In the genomic region with DNA sequence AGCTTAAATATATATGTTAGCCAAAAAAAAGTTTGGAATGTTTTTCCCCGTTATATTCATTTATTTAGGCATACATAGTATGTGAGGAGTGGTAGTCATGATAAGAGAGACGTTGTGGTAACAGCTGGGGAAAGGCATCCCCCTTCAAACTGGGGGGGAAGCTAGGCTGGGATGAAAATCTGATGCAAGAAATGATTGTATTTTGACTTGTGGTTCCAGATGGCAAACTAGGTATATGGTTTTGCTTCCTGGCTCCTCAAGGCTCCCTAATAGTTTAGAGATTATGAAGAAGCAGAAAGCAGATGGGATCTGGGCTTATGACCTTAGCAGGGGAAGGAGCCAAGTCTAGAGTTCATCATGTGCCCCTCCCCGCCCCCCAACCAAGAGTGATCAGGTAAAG, we compare ENCODE assay signal across 29 cellular contexts. TPM values are rescaled to one million over a fixed set of nuclear protein-coding genes. Genes with fewer than 3 reads are reported as not detected.
DNase-seq lines count a peak whose midpoint lies in the region; ATAC-seq and TF ChIP-seq lines count a peak whose summit lies in the region.
"Had no signal": no experiment of that assay in that cellular context is flagged by ENCODE, and none has a peak within 500 bp of the region (broad histone marks: within the 10 kb centered on the region; RNA-seq: fewer than 3 reads in every experiment).

No MANE protein-coding gene starts in this region.

- peak overlapping the region in 1 of 2 experiments; percentile 19; a peak in 1 of 4 replicates for H4K8ac ChIP-seq in IMR-90 (ENCODE audit: low read depth in 2 of 2, low read length in 2 of 2)

- no peak overlapping the region for H3K18ac ChIP-seq in IMR-90 (ENCODE audit: low read depth, low read length)

- no peak overlapping the region for H2AFZ ChIP-seq in IMR-90 (replicated peaks; ENCODE audit: low read length, poor library complexity)

- in situ Hi-C loops in IMR-90 (cut with MboI; ENCODE audit: low sequenced_read_pairs): loop anchor here (25.0 kb wide), 2 partner anchors 645 to 745 kb away; no protein-coding TSS in a partner anchor

- dilution Hi-C loops in IMR-90 (cut with HindIII; ENCODE audit: low sequenced_read_pairs, unreplicated experiment): no loop called here

- no peaks in the 10 kb centered on the region for H3K27me3 Mint-ChIP-seq in activated naive CD4-positive, alpha-beta T cell treated with anti-CD3 and anti-CD28 coated beads, Interleukin-2, amount 50 U/mL, for 24 hours
- H3K27me3 Mint-ChIP-seq in activated naive CD8-positive, alpha-beta T cell: no peaks in the 10 kb centered on the region
- H3K27me3 Mint-ChIP-seq: natural killer cell treated with Interleukin-12 subunit alpha and Interleukin-12 subunit beta and Interleukin-15 and Interleukin-18, amount 100 ng/mL, for 72 hours had no signal

- BruUV-seq in IMR-90 (replicated peaks; lab: Mats Ljungman, UMichigan): no TSS peak

- ATAC-seq in activated naive CD4-positive, alpha-beta T cell treated with anti-CD3 and anti-CD28 coated beads, Interleukin-2, amount 50 U/mL, for 72 hours: no peak
- no peak for ATAC-seq in IMR-90 (ENCODE audit: low read depth)
- no peak for ATAC-seq in stimulated activated effector memory CD8-positive, alpha-beta T cell treated with anti-CD3 and anti-CD28 coated beads, Interleukin-12 subunit alpha, Interleukin-12 subunit beta, amount 100 ng/mL, for 72 hours
- ATAC-seq: gastrocnemius medialis; natural killer cell treated with Interleukin-12 subunit alpha and Interleukin-12 subunit beta and Interleukin-15 and Interleukin-18, amount 100 ng/mL, for 72 hours had no signal

- TF ChIP-seq RAD21 in IMR-90 (IDR thresholded peaks at IDR 0.05; ENCODE audit: low read length): no peak

- no peak overlapping the region for H3K4me3 Mint-ChIP-seq in activated naive CD4-positive, alpha-beta T cell treated with anti-CD3 and anti-CD28 coated beads, Interleukin-2, amount 50 U/mL, for 24 hours
- H3K4me3 Mint-ChIP-seq in activated naive CD8-positive, alpha-beta T cell: no peak overlapping the region
- no peak overlapping the region for H3K4me3 Mint-ChIP-seq in stimulated activated effector memory CD8-positive, alpha-beta T cell treated with anti-CD3 and anti-CD28 coated beads, Interleukin-12 subunit alpha, Interleukin-12 subunit beta, amount 100 ng/mL, for 72 hours
- H3K4me3 Mint-ChIP-seq: activated CD4-positive, alpha-beta T cell treated with anti-CD3 and anti-CD28 coated beads, Interleukin-2, amount 10 ng/mL, durations not matched to agents 24 days and 14 days; endodermal cell; mesothelial cell of epicardium; natural killer cell treated with Interleukin-12 subunit alpha and Interleukin-12 subunit beta and Interleukin-15 and Interleukin-18, amount 100 ng/mL, for 72 hours; T-helper 1 cell treated with Interleukin-12 subunit alpha and Interleukin-12 subunit beta and Interleukin-4 antibody, amounts not matched to agents 30 μg/mL and 1 μg/mL, for 36 hours had no signal

- H3K27me3 ChIP-seq in IMR-90 (ENCODE audit: control insufficient read depth, insufficient read depth, low read length): no peaks in the 10 kb centered on the region
- H3K27me3 ChIP-seq: gastrocnemius medialis, MG63 had no signal

- no peaks in the 10 kb centered on the region for H3K36me3 ChIP-seq in IMR-90 (ENCODE audit: control insufficient read depth, insufficient read depth, low read length)
- H3K36me3 ChIP-seq: cardiac muscle cell, gastrocnemius medialis, left ventricle myocardium inferior, MG63 had no signal

- no peak for TF ChIP-seq POLR2A in IMR-90 (IDR thresholded peaks at IDR 0.05; ENCODE audit: low read depth, low read length)

- H4K20me1 ChIP-seq in IMR-90 (ENCODE audit: insufficient read depth, low read length): no peaks in the 10 kb centered on the region

- DNase-seq in activated naive CD4-positive, alpha-beta T cell treated with anti-CD3 and anti-CD28 coated beads, Interleukin-2, amount 50 U/mL, for 72 hours (ENCODE audit: low spot score in 2 of 2): no peak
- DNase-seq in IMR-90 (peak; percentile 47), KG1 (lab: John Stamatoyannopoulos, UW) (no peak)
- no peak for DNase-seq in stimulated activated effector memory CD8-positive, alpha-beta T cell treated with anti-CD3 and anti-CD28 coated beads, Interleukin-12 subunit alpha, Interleukin-12 subunit beta, amount 100 ng/mL, for 72 hours (ENCODE audit: low spot score in 2 of 2)
- DNase-seq in activated CD4-positive, alpha-beta T cell treated with anti-CD3 and anti-CD28 coated beads, Interleukin-2, amount 50 U/mL, for 1 hour: no peak
- no peak for DNase-seq in activated CD4-positive, alpha-beta T cell treated with anti-CD3 and anti-CD28 coated beads for 1 hour
- DNase-seq: ACHN; activated CD4-positive, alpha-beta T cell treated with anti-CD3 and anti-CD28 coated beads, Interleukin-2, amount 10 ng/mL, durations not matched to agents 24 days and 14 days; activated CD8-positive, alpha-beta memory T cell treated with anti-CD3 and anti-CD28 coated beads, Interleukin-2, amount 50 U/mL, for 4 hours; activated gamma-delta T cell; C1 segment of cervical spinal cord; cortex of kidney; endodermal cell; gastrocnemius medialis; GF-D8; hypothalamus; left ventricle myocardium inferior; MG63; NCI-H1417 treated with DMSO at 0.1 percent for 48 hours; NCI-H526; stimulated activated CD4-positive, alpha-beta T cell treated with anti-CD3 and anti-CD28 coated beads, Interleukin-12 subunit alpha, Interleukin-12 subunit beta, amount 100 ng/mL, for 4 hours; stimulated activated CD4-positive, alpha-beta T cell treated with anti-CD3 and anti-CD28 coated beads, Interleukin-4, amount 100 ng/mL, for 24 hours; stimulated activated naive CD4-positive, alpha-beta T cell had no signal

- no peak overlapping the region for H3K14ac ChIP-seq in IMR-90 (replicated peaks; ENCODE audit: low read depth, low read length)

- peaks cover 8% of the 10 kb centered on the region for H3K9me1 ChIP-seq in IMR-90 (ENCODE audit: insufficient read depth, low read length)

- H4K5ac ChIP-seq in IMR-90 (ENCODE audit: low read depth, low read length): no peak overlapping the region

- H2AK9ac ChIP-seq in IMR-90 (replicated peaks; ENCODE audit: low read depth, low read length, poor library complexity): peak overlapping the region; percentile 8

- no peaks in the 10 kb centered on the region for H3K36me3 Mint-ChIP-seq in activated naive CD4-positive, alpha-beta T cell treated with anti-CD3 and anti-CD28 coated beads, Interleukin-2, amount 50 U/mL, for 24 hours
- no peaks in the 10 kb centered on the region for H3K36me3 Mint-ChIP-seq in activated naive CD4-positive, alpha-beta T cell treated with anti-CD3 and anti-CD28 coated beads, Interleukin-2, amount 50 U/mL, for 72 hours
- peaks cover 5% of the 10 kb centered on the region for H3K36me3 Mint-ChIP-seq in activated naive CD8-positive, alpha-beta T cell
- H3K36me3 Mint-ChIP-seq in stimulated activated effector memory CD8-positive, alpha-beta T cell treated with anti-CD3 and anti-CD28 coated beads, Interleukin-12 subunit alpha, Interleukin-12 subunit beta, amount 100 ng/mL, for 72 hours: no peaks in the 10 kb centered on the region
- H3K36me3 Mint-ChIP-seq: mesothelial cell of epicardium; natural killer cell treated with Interleukin-12 subunit alpha and Interleukin-12 subunit beta and Interleukin-15 and Interleukin-18, amount 100 ng/mL, for 72 hours had no signal

- POLR2A ChIA-PET in IMR-90 (lab: Charles Lee; ENCODE audit: unreplicated experiment): no interaction called here

- H3K56ac ChIP-seq in IMR-90 (ENCODE audit: extremely low read depth, insufficient read depth, low read length): no peak overlapping the region

- H3K79me1 ChIP-seq in IMR-90 (ENCODE audit: low read depth in 1 of 2, low read length in 2 of 2): peaks cover 29 to 39% of the 10 kb centered on the region in 2 experiments; a peak in 3 of 4 replicates

- peaks cover 92% of the 10 kb centered on the region for H3K4me1 Mint-ChIP-seq in activated naive CD4-positive, alpha-beta T cell treated with anti-CD3 and anti-CD28 coated beads, Interleukin-2, amount 50 U/mL, for 24 hours
- H3K4me1 Mint-ChIP-seq in activated naive CD8-positive, alpha-beta T cell (ENCODE audit: low read depth): peaks cover 91% of the 10 kb centered on the region
- H3K4me1 Mint-ChIP-seq in stimulated activated effector memory CD8-positive, alpha-beta T cell treated with anti-CD3 and anti-CD28 coated beads, Interleukin-12 subunit alpha, Interleukin-12 subunit beta, amount 100 ng/mL, for 72 hours: peaks cover 65% of the 10 kb centered on the region

- no peak for TF ChIP-seq CTCF in IMR-90 (conservative IDR thresholded peaks at IDR 0.05; ENCODE audit: low read depth, low read length)

- no peaks in the 10 kb centered on the region for H3K9me3 ChIP-seq in IMR-90 (ENCODE audit: control insufficient read depth, insufficient read depth, low read length)
- H3K9me3 ChIP-seq: gastrocnemius medialis, left ventricle myocardium inferior, MG63 had no signal

- WGBS in IMR-90 (ENCODE audit: extremely low coverage in 2 of 2, insufficient read length in 1 of 2), 2 experiments: no CpG with 5 or more reads among the region's 3 CpGs

- H3K4me2 ChIP-seq in IMR-90 (ENCODE audit: low read depth, low read length): no peak overlapping the region

- no peaks in the 10 kb centered on the region for H3K9me3 Mint-ChIP-seq in activated naive CD4-positive, alpha-beta T cell treated with anti-CD3 and anti-CD28 coated beads, Interleukin-2, amount 50 U/mL, for 24 hours
- no peaks in the 10 kb centered on the region for H3K9me3 Mint-ChIP-seq in activated naive CD4-positive, alpha-beta T cell treated with anti-CD3 and anti-CD28 coated beads, Interleukin-2, amount 50 U/mL, for 72 hours
- H3K9me3 Mint-ChIP-seq in activated naive CD8-positive, alpha-beta T cell (ENCODE audit: low read depth): no peaks in the 10 kb centered on the region
- no peaks in the 10 kb centered on the region for H3K9me3 Mint-ChIP-seq in stimulated activated effector memory CD8-positive, alpha-beta T cell treated with anti-CD3 and anti-CD28 coated beads, Interleukin-12 subunit alpha, Interleukin-12 subunit beta, amount 100 ng/mL, for 72 hours
- H3K9me3 Mint-ChIP-seq: activated CD4-positive, alpha-beta T cell treated with anti-CD3 and anti-CD28 coated beads, Interleukin-2, amount 10 ng/mL, durations not matched to agents 24 days and 14 days; endodermal cell; mesothelial cell of epicardium; natural killer cell treated with Interleukin-12 subunit alpha and Interleukin-12 subunit beta and Interleukin-15 and Interleukin-18, amount 100 ng/mL, for 72 hours; T-helper 1 cell treated with Interleukin-12 subunit alpha and Interleukin-12 subunit beta and Interleukin-4 antibody, amounts not matched to agents 30 μg/mL and 1 μg/mL, for 36 hours had no signal

- H3K9ac ChIP-seq in IMR-90 (ENCODE audit: low read depth, low read length): no peak overlapping the region

- H2BK15ac ChIP-seq in IMR-90 (ENCODE audit: low read depth, low read length): no peak overlapping the region

- H3K27ac Mint-ChIP-seq in activated naive CD4-positive, alpha-beta T cell treated with anti-CD3 and anti-CD28 coated beads, Interleukin-2, amount 50 U/mL, for 24 hours: peak overlapping the region; percentile 87
- H3K27ac Mint-ChIP-seq in activated naive CD4-positive, alpha-beta T cell treated with anti-CD3 and anti-CD28 coated beads, Interleukin-2, amount 50 U/mL, for 72 hours: no peak overlapping the region
- peak overlapping the region; percentile 35 for H3K27ac Mint-ChIP-seq in activated naive CD8-positive, alpha-beta T cell
- H3K27ac Mint-ChIP-seq in stimulated activated effector memory CD8-positive, alpha-beta T cell treated with anti-CD3 and anti-CD28 coated beads, Interleukin-12 subunit alpha, Interleukin-12 subunit beta, amount 100 ng/mL, for 72 hours: peak overlapping the region; percentile 72
- H3K27ac Mint-ChIP-seq: activated CD4-positive, alpha-beta T cell treated with anti-CD3 and anti-CD28 coated beads, Interleukin-2, amount 10 ng/mL, durations not matched to agents 24 days and 14 days; endodermal cell; mesothelial cell of epicardium; T-helper 1 cell treated with Interleukin-12 subunit alpha and Interleukin-12 subunit beta and Interleukin-4 antibody, amounts not matched to agents 30 μg/mL and 1 μg/mL, for 36 hours had no signal

- no peak overlapping the region for H2BK5ac ChIP-seq in IMR-90 (ENCODE audit: low read depth, low read length, poor library complexity, severe bottlenecking)

- no peak overlapping the region for H2BK120ac ChIP-seq in IMR-90 (ENCODE audit: low read depth, low read length)

- H3K4me3 ChIP-seq in IMR-90 (ENCODE audit: insufficient read depth, low read depth, low read length): no peak overlapping the region
- H3K4me3 ChIP-seq: cardiac muscle cell, gastrocnemius medialis, left ventricle myocardium inferior, MG63 had no signal

- intact Hi-C loops in IMR-90 (cut with micrococcal nuclease): no loop called here

- peaks cover 6% of the 10 kb centered on the region for H3K4me1 ChIP-seq in IMR-90 (ENCODE audit: control insufficient read depth, insufficient read depth, low read length)

- no peak overlapping the region for H2BK20ac ChIP-seq in IMR-90 (ENCODE audit: low read depth, low read length)

- H3K4ac ChIP-seq in IMR-90 (ENCODE audit: low read depth, low read length): no peak overlapping the region; the same call in none of the 2 replicates

- H3K23ac ChIP-seq in IMR-90 (ENCODE audit: low read depth, low read length): no peak overlapping the region

- H3K27ac ChIP-seq in IMR-90 (ENCODE audit: insufficient read depth, low read length): no peak overlapping the region
- H3K27ac ChIP-seq: cardiac muscle cell, left ventricle myocardium inferior had no signal

- H4K91ac ChIP-seq in IMR-90 (ENCODE audit: insufficient read depth, low read depth, low read length): no peak overlapping the region

- H2AK5ac ChIP-seq in IMR-90 (ENCODE audit: low read depth, low read length): peak overlapping the region; percentile 56; the same call in 1 of the 2 replicates

- CTCF ChIA-PET in IMR-90 (lab: Yijun Ruan, JAX): interaction anchor here (1.2 kb wide), 1 partner anchor 285 kb away, joined by 3 read pairs; no protein-coding TSS in a partner anchor

RNA-seq across cellular contexts. Expression of gene ITGA6, which starts 30.2 kb away (rescaled TPM):
- 1 to 10 TPM; 3.4 to 5.0 TPM for total RNA-seq in activated naive CD4-positive, alpha-beta T cell treated with anti-CD3 and anti-CD28 coated beads, Interleukin-2, amount 50 U/mL, for 72 hours
- 43.9 and 88.3 TPM in 2 replicates for total RNA-seq in IMR-90 (2012; rRNA removed)
- polyA plus RNA-seq in IMR-90 (2012; rRNA removed): 10.7 and 12.5 TPM in 2 replicates
- 2.7 and 5.4 TPM in 2 replicates for polyA plus RNA-seq in IMR-90 (2012; cell fraction: cytosol; rRNA removed)
- polyA plus RNA-seq in IMR-90 (2012; cell fraction: nucleus; rRNA removed; ENCODE audit: low replicate concordance): 3.5 and 9.3 TPM in 2 replicates

Comparison
In these comparisons a context has a peak if more than half of its experiments do, and no peak if none do; other contexts are left out.
1. H3K27ac Mint-ChIP-seq: peak in activated naive CD4-positive, alpha-beta T cell treated with anti-CD3 and anti-CD28 coated beads, Interleukin-2, amount 50 U/mL, for 24 hours (single experiment), activated naive CD8-positive, alpha-beta T cell (single experiment) and stimulated activated effector memory CD8-positive, alpha-beta T cell treated with anti-CD3 and anti-CD28 coated beads, Interleukin-12 subunit alpha, Interleukin-12 subunit beta, amount 100 ng/mL, for 72 hours (single experiment); none in activated naive CD4-positive, alpha-beta T cell treated with anti-CD3 and anti-CD28 coated beads, Interleukin-2, amount 50 U/mL, for 72 hours (0 of 2).